ENCODE assay signal across 11 cellular contexts in the genomic region with DNA sequence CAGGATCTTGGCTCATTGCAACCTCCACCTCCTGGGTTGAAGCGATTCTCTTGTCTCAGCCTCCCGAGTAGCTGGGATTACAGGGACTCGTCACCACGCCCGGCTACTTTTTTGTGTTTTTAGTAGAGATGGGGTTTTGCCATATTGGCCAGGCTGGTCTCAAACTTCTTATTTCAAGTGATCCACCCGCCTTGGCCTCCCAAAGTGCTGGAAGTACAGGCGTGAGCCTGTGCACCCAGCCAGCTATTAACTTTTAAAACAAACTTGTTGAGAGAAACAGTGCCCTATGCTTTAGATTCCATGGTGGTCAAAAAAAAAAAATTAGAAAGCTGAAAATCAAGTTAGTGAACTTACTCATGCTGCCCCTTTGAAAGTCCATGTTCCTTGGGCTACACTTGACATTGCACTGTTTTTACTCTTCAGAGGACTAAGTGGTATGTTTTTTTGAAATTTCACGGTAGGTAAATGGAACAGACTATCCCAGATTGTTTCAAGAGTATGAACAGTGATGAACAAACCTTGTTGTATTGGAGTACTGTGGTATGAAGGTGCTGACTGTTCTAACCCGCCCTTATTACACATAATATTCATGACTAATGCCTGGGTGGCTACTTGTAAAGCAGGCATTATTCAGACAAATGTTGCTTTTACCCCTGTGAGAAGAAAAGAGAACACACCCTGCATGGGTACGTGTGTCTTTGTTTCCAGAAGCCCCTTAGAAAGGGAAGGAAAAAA.
DNase-seq lines count a peak whose midpoint lies in the region; ATAC-seq and TF ChIP-seq lines count a peak whose summit lies in the region.
"Had no signal": no experiment of that assay in that cellular context is flagged by ENCODE, and none has a peak within 500 bp of the region (broad histone marks: within the 10 kb centered on the region; RNA-seq: fewer than 3 reads in every experiment).

No MANE protein-coding gene starts in this region.

- no peak for TF ChIP-seq CTCF in natural killer cell (IDR thresholded peaks at IDR 0.05)
- TF ChIP-seq CTCF in coronary artery (IDR thresholded peaks at IDR 0.05) = no peak

- peaks cover 44 to 52% of the 10 kb centered on the region in 2 donors for H3K4me1 Mint-ChIP-seq in natural killer cell
- H3K4me1 Mint-ChIP-seq in natural killer cell treated with Interleukin-12 subunit alpha and Interleukin-12 subunit beta and Interleukin-15 and Interleukin-18, amount 100 ng/mL, for 72 hours (ENCODE audit: low read depth in 2 of 2) = peaks cover 45 to 50% of the 10 kb centered on the region in 2 donors
- peaks cover 44 to 69% (median 59%) of the 10 kb centered on the region in 3 donors for H3K4me1 Mint-ChIP-seq in T-cell

- POLR2A ChIA-PET in T-cell (lab: Charles Lee) = interaction anchor here (0.5 to 0.7 kb wide), 4 partner anchors 11 to 597 kb away, joined by 3 to 7 read pairs (median 4); a partner anchor contains a TSS

- peaks cover 10 to 13% of the 10 kb centered on the region in 2 donors for H3K36me3 ChIP-seq in mucosa of rectum (ENCODE audit: control insufficient read depth in 2 of 2, insufficient read depth in 2 of 2, low read length in 2 of 2)

- peaks cover 10% of the 10 kb centered on the region for H3K36me3 Mint-ChIP-seq in natural killer cell
- peaks cover 8% of the 10 kb centered on the region for H3K36me3 Mint-ChIP-seq in natural killer cell treated with Interleukin-12 subunit alpha and Interleukin-12 subunit beta and Interleukin-15 and Interleukin-18, amount 100 ng/mL, for 72 hours
- peaks cover 42% of the 10 kb centered on the region for H3K36me3 Mint-ChIP-seq in T-cell

- ATAC-seq in natural killer cell (no peak), HG02588 (IDR thresholded peaks at IDR 0.05; ENCODE audit: unreplicated experiment) (no peak), T-cell (replicated peaks in 1 of 4) (no peak), HG02884 (IDR thresholded peaks at IDR 0.05; ENCODE audit: unreplicated experiment) (no peak)
- ATAC-seq in natural killer cell treated with Interleukin-12 subunit alpha and Interleukin-12 subunit beta and Interleukin-15 and Interleukin-18, amount 100 ng/mL, for 72 hours = no peak

- no peaks in the 10 kb centered on the region for H3K27me3 ChIP-seq in mucosa of rectum (ENCODE audit: control insufficient read depth in 2 of 2, insufficient read depth in 2 of 2, low read length in 2 of 2)
- H3K27me3 ChIP-seq: pancreas had no signal

- CTCF ChIA-PET in T-cell (lab: Charles Lee) = no interaction called here

- DNase-seq in natural killer cell (no peak), coronary artery (ENCODE audit: low spot score) (no peak), T-cell (no peak), COR-L47 (lab: John Stamatoyannopoulos, UW) (no peak)
- DNase-seq in natural killer cell treated with Interleukin-12 subunit alpha and Interleukin-12 subunit beta and Interleukin-15 and Interleukin-18, amount 100 ng/mL, for 72 hours (ENCODE audit: low spot score) = no peak
- DNase-seq: activated naive CD4-positive, alpha-beta T cell treated with anti-CD3 and anti-CD28 coated beads, Interleukin-2, amount 10 ng/mL, durations not matched to agents 7 days and 5 days; pancreas had no signal

- H3K27ac ChIP-seq in coronary artery (peak overlapping the region; percentile 27 to 33), mucosa of rectum (ENCODE audit: low read depth in 2 of 2, low read length in 2 of 2) (peak overlapping the region; percentile 69 to 90)
- H3K27ac ChIP-seq: HL-60 had no signal

- H3K4me3 Mint-ChIP-seq in natural killer cell = no peak overlapping the region
- no peak overlapping the region for H3K4me3 Mint-ChIP-seq in natural killer cell treated with Interleukin-12 subunit alpha and Interleukin-12 subunit beta and Interleukin-15 and Interleukin-18, amount 100 ng/mL, for 72 hours
- no peak overlapping the region for H3K4me3 Mint-ChIP-seq in T-cell
- H3K4me3 Mint-ChIP-seq: activated naive CD4-positive, alpha-beta T cell treated with anti-CD3 and anti-CD28 coated beads, Interleukin-2, amount 10 ng/mL, durations not matched to agents 7 days and 5 days had no signal

- H3K9me3 ChIP-seq in mucosa of rectum (ENCODE audit: control insufficient read depth in 2 of 2, low read length in 2 of 2) = no peaks in the 10 kb centered on the region
- H3K9me3 ChIP-seq: pancreas had no signal

- intact Hi-C loops in natural killer cell (cut with micrococcal nuclease) = no loop called here

- peaks cover 39 to 45% of the 10 kb centered on the region in 2 donors for H3K4me1 ChIP-seq in mucosa of rectum (ENCODE audit: control insufficient read depth in 2 of 2, insufficient read depth in 2 of 2, low read length in 2 of 2)

- H3K4me3 ChIP-seq in coronary artery (no peak overlapping the region), mucosa of rectum (ENCODE audit: low read length in 2 of 2) (no peak overlapping the region)

- H3K27ac Mint-ChIP-seq in natural killer cell (peak overlapping the region; percentile 47 to 79), T-cell (peak overlapping the region in 1 of 2 donors; percentile 6)
- H3K27ac Mint-ChIP-seq in natural killer cell treated with Interleukin-12 subunit alpha and Interleukin-12 subunit beta and Interleukin-15 and Interleukin-18, amount 100 ng/mL, for 72 hours = peak overlapping the region in 1 of 2 donors; percentile 49
- H3K27ac Mint-ChIP-seq: activated naive CD4-positive, alpha-beta T cell treated with anti-CD3 and anti-CD28 coated beads, Interleukin-2, amount 10 ng/mL, durations not matched to agents 7 days and 5 days had no signal

- H3K27me3 Mint-ChIP-seq in natural killer cell (ENCODE audit: low read depth in 2 of 2) = no peaks in the 10 kb centered on the region
- H3K27me3 Mint-ChIP-seq in natural killer cell treated with Interleukin-12 subunit alpha and Interleukin-12 subunit beta and Interleukin-15 and Interleukin-18, amount 100 ng/mL, for 72 hours = no peaks in the 10 kb centered on the region
- no peaks in the 10 kb centered on the region for H3K27me3 Mint-ChIP-seq in T-cell
- H3K27me3 Mint-ChIP-seq: activated naive CD4-positive, alpha-beta T cell treated with anti-CD3 and anti-CD28 coated beads, Interleukin-2, amount 10 ng/mL, durations not matched to agents 7 days and 5 days had no signal

- peak overlapping the region in 1 of 2 donors; percentile 30 for H3K9ac ChIP-seq in mucosa of rectum (ENCODE audit: low read depth in 1 of 2, low read length in 2 of 2)

- H3K9me3 Mint-ChIP-seq in natural killer cell = no peaks in the 10 kb centered on the region
- H3K9me3 Mint-ChIP-seq in natural killer cell treated with Interleukin-12 subunit alpha and Interleukin-12 subunit beta and Interleukin-15 and Interleukin-18, amount 100 ng/mL, for 72 hours = no peaks in the 10 kb centered on the region
- no peaks in the 10 kb centered on the region for H3K9me3 Mint-ChIP-seq in T-cell
- H3K9me3 Mint-ChIP-seq: activated naive CD4-positive, alpha-beta T cell treated with anti-CD3 and anti-CD28 coated beads, Interleukin-2, amount 10 ng/mL, durations not matched to agents 7 days and 5 days had no signal
